ENCODE assay signal across 28 cellular contexts in the genomic region with DNA sequence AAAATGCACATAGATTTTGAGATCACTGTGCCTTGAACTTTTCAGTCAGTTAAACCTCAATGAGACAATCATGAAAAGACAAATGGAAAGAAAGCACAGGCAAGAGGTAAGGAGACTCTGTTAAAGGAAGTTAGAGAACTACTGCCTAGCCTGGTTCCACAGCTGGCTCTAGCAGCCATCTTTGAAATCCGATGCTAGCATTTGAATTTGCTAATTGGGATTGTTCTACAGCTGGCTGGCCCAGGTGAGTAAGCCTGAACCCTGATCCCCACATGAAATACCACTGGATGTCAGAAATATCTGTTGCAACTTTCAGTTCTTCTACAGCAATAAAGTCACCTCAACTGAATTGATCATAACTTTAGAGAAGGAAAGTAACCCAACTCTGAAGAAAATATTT.
DNase-seq lines count a peak whose midpoint lies in the region; ATAC-seq, FAIRE-seq and TF ChIP-seq lines count a peak whose summit lies in the region.
"Had no signal": no experiment of that assay in that cellular context is flagged by ENCODE, and none has a peak within 500 bp of the region (broad histone marks: within the 10 kb centered on the region; RNA-seq: fewer than 3 reads in every experiment).

No MANE protein-coding gene starts in this region.

- WGBS in HepG2 (ENCODE audit: low lambda C conversion rate) = 0% methylated on average over 1 of the region's 1 CpG
- 29% methylated on average over 1 of the region's 1 CpG for WGBS in right lobe of liver (ENCODE audit: insufficient coverage, low coverage, low lambda C conversion rate, missing lambda C conversion rate)
- WGBS in mesenchymal stem cell = 27% methylated on average over 1 of the region's 1 CpG

- H2AFZ ChIP-seq in HepG2 (ENCODE audit: low read length) = no peak overlapping the region
- no peak overlapping the region for H2AFZ ChIP-seq in mesenchymal stem cell (ENCODE audit: low read depth, low read length)

- H3K27ac ChIP-seq in HepG2 (ENCODE audit: extremely low read length, insufficient read depth, low read length) = no peak overlapping the region
- no peak overlapping the region for H3K27ac ChIP-seq in right lobe of liver
- no peak overlapping the region for H3K27ac ChIP-seq in mesenchymal stem cell (ENCODE audit: low read length, poor library complexity, severe bottlenecking)
- H3K27ac ChIP-seq: A549; BLaER1 treated with 17β-estradiol and CSF1 and Interleukin-3, amounts not matched to agents 10 nM and 100 nM; SK-N-MC had no signal

- no peak overlapping the region for H2BK120ac ChIP-seq in mesenchymal stem cell (ENCODE audit: low read depth, low read length)

- H3K18ac ChIP-seq in mesenchymal stem cell (ENCODE audit: low read depth in 1 of 2, low read length in 2 of 2) = no peak overlapping the region

- no peak overlapping the region for H2BK5ac ChIP-seq in mesenchymal stem cell (ENCODE audit: low read depth, low read length, poor library complexity, severe bottlenecking)

- H3K4ac ChIP-seq in mesenchymal stem cell (ENCODE audit: low read depth in 1 of 2, low read length in 2 of 2) = no peak overlapping the region

- no peak overlapping the region for H2AK5ac ChIP-seq in mesenchymal stem cell (ENCODE audit: low read length, severe bottlenecking)

- H3K4me1 ChIP-seq in HepG2 (ENCODE audit: insufficient read depth, low read length) (no peaks in the 10 kb centered on the region), right lobe of liver (peaks cover 0 to 4% (median 0%) of the 10 kb centered on the region in 4 donors), mesenchymal stem cell (ENCODE audit: control insufficient read depth, insufficient read depth, low read depth, low read length) (peaks cover 3% of the 10 kb centered on the region)
- H3K4me1 ChIP-seq: A549; BLaER1 treated with 17β-estradiol and CSF1 and Interleukin-3, amounts not matched to agents 10 nM and 100 nM had no signal

- 0 out of 3 replicates have a peak, but pooled peaks have one; percentile 28 for ATAC-seq in HepG2
- no peak for ATAC-seq in right lobe of liver
- 0 out of 2 replicates have a peak, but pooled peaks have one; percentile 24 for ATAC-seq in WTC11
- no peak for ATAC-seq in GM18873 (IDR thresholded peaks at IDR 0.05; ENCODE audit: low FRiP score, unreplicated experiment)
- ATAC-seq: A549, Panc1 had no signal

- no peak for TF ChIP-seq POLR2A in HepG2 (IDR thresholded peaks at IDR 0.05; ENCODE audit: insufficient read depth in 1 of 2, low read depth in 2 of 2, low read length in 2 of 2)
- no peak for TF ChIP-seq POLR2A in right lobe of liver (IDR thresholded peaks at IDR 0.05)

- in situ Hi-C loops in HepG2 (cut with HindIII; ENCODE audit: extremely low pct_ligation_motif_present, low pct_unique_long_range_greater_than_20kb) = no loop called here

- CTCF ChIA-PET in HepG2 (lab: Yijun Ruan, JAX; ENCODE audit: low intra/inter-chr PET ratio, low total read pairs) = no interaction called here
- CTCF ChIA-PET in WTC11 (lab: Charles Lee) = interaction anchor here (1.4 kb wide), 1 partner anchor 10 kb away, joined by 3 read pairs; no protein-coding TSS in a partner anchor

- no peak for TF ChIP-seq RAD21 in HepG2 (CRISPR knock-in tag; IDR thresholded peaks at IDR 0.05)

- no peaks in the 10 kb centered on the region for H3K36me3 ChIP-seq in HepG2 (replicated peaks in 1 of 2; ENCODE audit: control insufficient read depth in 1 of 2, insufficient read depth in 2 of 2, low read length in 2 of 2)
- H3K36me3 ChIP-seq in right lobe of liver = no peaks in the 10 kb centered on the region
- H3K36me3 ChIP-seq in mesenchymal stem cell (ENCODE audit: control insufficient read depth in 1 of 2, insufficient read depth in 2 of 2, low read depth in 1 of 2, low read length in 2 of 2) = no peaks in the 10 kb centered on the region
- H3K36me3 ChIP-seq: BLaER1 treated with 17β-estradiol and CSF1 and Interleukin-3, amounts not matched to agents 10 nM and 100 nM had no signal

- no peak overlapping the region for H3K14ac ChIP-seq in mesenchymal stem cell (ENCODE audit: low read length in 2 of 2)

- intact Hi-C loops in HepG2 (cut with micrococcal nuclease; ENCODE audit: unreplicated experiment) = no loop called here
- intact Hi-C loops in right lobe of liver (cut with DNase I) = no loop called here

- H3K4me3 ChIP-seq in HepG2 (replicated peaks in 1 of 3; ENCODE audit: insufficient read depth in 1 of 3, low read depth in 2 of 3, low read length in 3 of 3) = no peak overlapping the region
- no peak overlapping the region for H3K4me3 ChIP-seq in right lobe of liver
- no peak overlapping the region for H3K4me3 ChIP-seq in mesenchymal stem cell (ENCODE audit: insufficient read depth in 1 of 2, low read depth in 1 of 2, low read length in 2 of 2)
- H3K4me3 ChIP-seq: A549; BLaER1 treated with 17β-estradiol and CSF1 and Interleukin-3, amounts not matched to agents 10 nM and 100 nM; SK-N-MC had no signal

- POLR2A ChIA-PET in HepG2 (lab: Yijun Ruan, JAX) (no interaction called here), WTC11 (lab: Charles Lee) (no interaction called here)

- H3K4me1 Mint-ChIP-seq in WTC11 = peaks cover 46% of the 10 kb centered on the region

- no peak for FAIRE-seq in HepG2 (lab: Jason Lieb, UNC)
- FAIRE-seq: A549, GM12891, GM19239 had no signal

- TF ChIP-seq CTCF in HepG2 (CRISPR knock-in tag; IDR thresholded peaks at IDR 0.05) = no peak
- TF ChIP-seq CTCF in right lobe of liver (IDR thresholded peaks at IDR 0.05) = no peak
- no peak for TF ChIP-seq CTCF in WTC11 (IDR thresholded peaks at IDR 0.05)

- DNase-seq in HepG2 (ENCODE audit: low spot score) (no peak), right lobe of liver (no peak), NCI-H2171 (lab: John Stamatoyannopoulos, UW) (peak; percentile 6), WTC11 (ENCODE audit: low spot score) (no peak), mesenchymal stem cell (no peak)
- DNase-seq in stimulated activated naive CD4-positive, alpha-beta T cell treated with Interleukin-2 at 50 U/mL for 16 hours (lab: John Stamatoyannopoulos, UW) = no peak
- DNase-seq: AML-193; CD4-positive, alpha-beta T cell; DMS79; EL; GF-D8; H7; IMR-90; Karpas-422; NCI-H1092 treated with DMSO at 0.1 percent for 48 hours; NCI-H1436; NCI-H187; NCI-H2227 treated with DMSO at 0.1 percent for 48 hours; NCI-H526 treated with DMSO at 0.1 percent for 48 hours; SIG-M5; T-helper 2 cell had no signal

- no peak overlapping the region for H4K91ac ChIP-seq in mesenchymal stem cell (ENCODE audit: low read length)

- no peak overlapping the region for H3K9ac ChIP-seq in HepG2 (ENCODE audit: insufficient read depth, low read depth, low read length)
- no peak overlapping the region for H3K9ac ChIP-seq in mesenchymal stem cell (ENCODE audit: low read length)
- H3K9ac ChIP-seq: BLaER1 treated with 17β-estradiol and CSF1 and Interleukin-3, amounts not matched to agents 10 nM and 100 nM had no signal

- no peaks in the 10 kb centered on the region for H3K79me1 ChIP-seq in mesenchymal stem cell (replicated peaks; ENCODE audit: low read length, poor library complexity, severe bottlenecking)

- H3K9me3 Mint-ChIP-seq in WTC11 = peaks cover 38% of the 10 kb centered on the region
- H3K9me3 Mint-ChIP-seq: CD4-positive, alpha-beta T cell had no signal

- H2BK15ac ChIP-seq in mesenchymal stem cell (ENCODE audit: low read depth, poor library complexity, severe bottlenecking) = no peak overlapping the region

- H3K79me2 ChIP-seq in HepG2 (ENCODE audit: insufficient read depth, low read length) = no peaks in the 10 kb centered on the region

- no peak overlapping the region for H3K4me2 ChIP-seq in HepG2 (ENCODE audit: low read depth, low read length)
- H3K4me2 ChIP-seq in mesenchymal stem cell (ENCODE audit: low read length, poor library complexity, severe bottlenecking) = no peak overlapping the region
- H3K4me2 ChIP-seq: A549; BLaER1 treated with 17β-estradiol and CSF1 and Interleukin-3, amounts not matched to agents 10 nM and 100 nM had no signal

- no peaks in the 10 kb centered on the region for H3K9me3 ChIP-seq in HepG2 (ENCODE audit: low read length)
- no peaks in the 10 kb centered on the region for H3K9me3 ChIP-seq in right lobe of liver
- H3K9me3 ChIP-seq in mesenchymal stem cell (ENCODE audit: control insufficient read depth, low read length) = no peaks in the 10 kb centered on the region
- H3K9me3 ChIP-seq: A549; BLaER1 treated with 17β-estradiol and CSF1 and Interleukin-3, amounts not matched to agents 10 nM and 100 nM had no signal

- H3K27ac Mint-ChIP-seq in WTC11 = no peak overlapping the region; the same call in 1 of the 2 replicates
- H3K27ac Mint-ChIP-seq: CD4-positive, alpha-beta T cell had no signal

- no peak overlapping the region for H4K8ac ChIP-seq in mesenchymal stem cell (ENCODE audit: low read length)

- H4K20me1 ChIP-seq in HepG2 (ENCODE audit: insufficient read depth, low read length) = no peaks in the 10 kb centered on the region
- H4K20me1 ChIP-seq: BLaER1 treated with 17β-estradiol and CSF1 and Interleukin-3, amounts not matched to agents 10 nM and 100 nM had no signal

- no TSS peak for BruUV-seq in HepG2 (replicated peaks; lab: Mats Ljungman, UMichigan)

- H3K36me3 Mint-ChIP-seq in WTC11 = peaks cover 6% of the 10 kb centered on the region; the same call in 1 of the 2 replicates

- no peak overlapping the region for H3K4me3 Mint-ChIP-seq in WTC11
- H3K4me3 Mint-ChIP-seq: CD4-positive, alpha-beta T cell had no signal

- H2BK12ac ChIP-seq in mesenchymal stem cell (ENCODE audit: low read length in 2 of 2) = no peak overlapping the region

- H3K27me3 Mint-ChIP-seq in WTC11 (ENCODE audit: low read depth) = no peaks in the 10 kb centered on the region
- H3K27me3 Mint-ChIP-seq: CD4-positive, alpha-beta T cell had no signal

- no peak for TF ChIP-seq EP300 in HepG2 (IDR thresholded peaks at IDR 0.05; ENCODE audit: low read depth in 2 of 2, low read length in 2 of 2)
- TF ChIP-seq EP300 in HepG2 (CRISPR knock-in tag; IDR thresholded peaks at IDR 0.05; ENCODE audit: borderline replicate concordance) = no peak

- no peak overlapping the region for H3K23ac ChIP-seq in mesenchymal stem cell (ENCODE audit: low read length in 2 of 2)

- H3K27me3 ChIP-seq in HepG2 (ENCODE audit: control insufficient read depth in 1 of 2, insufficient read depth in 2 of 2, low read length in 2 of 2) = peaks cover 2 to 13% of the 10 kb centered on the region in 2 experiments; a peak in 2 of 5 replicates
- H3K27me3 ChIP-seq in right lobe of liver = no peaks in the 10 kb centered on the region
- no peaks in the 10 kb centered on the region for H3K27me3 ChIP-seq in mesenchymal stem cell (ENCODE audit: control insufficient read depth in 1 of 2, insufficient read depth in 1 of 2, low read length in 2 of 2)
- H3K27me3 ChIP-seq: BLaER1 treated with 17β-estradiol and CSF1 and Interleukin-3, amounts not matched to agents 10 nM and 100 nM had no signal

TF ChIP-seq in HepG2, 621 proteins besides CTCF, POLR2A, EP300 and RAD21 (continues in another document):
- TF ChIP-seq JARID2 (CRISPR knock-in tag; IDR thresholded peaks at IDR 0.05; ENCODE audit: insufficient replicate concordance) = no peak
- TF ChIP-seq ZNF720 (CRISPR knock-in tag; IDR thresholded peaks at IDR 0.05) = no peak
- TF ChIP-seq ZNF878 (CRISPR knock-in tag; IDR thresholded peaks at IDR 0.05) = no peak
- no peak for TF ChIP-seq ZNF768 (CRISPR knock-in tag; IDR thresholded peaks at IDR 0.05)

TF ChIP-seq in WTC11, 78 proteins besides CTCF, POLR2A, EP300 and RAD21:
- TF ChIP-seq ZNF671 (CRISPR knock-in tag; IDR thresholded peaks at IDR 0.05) (no peak), ZNF263 (CRISPR knock-in tag; IDR thresholded peaks at IDR 0.05; ENCODE audit: low read depth) (no peak), ZNF423 (CRISPR knock-in tag; IDR thresholded peaks at IDR 0.05) (no peak)
TF ChIP-seq in WTC11: peak in this region for 0.

Comparison
In these comparisons a context has a peak if more than half of its experiments do, and no peak if none do; other contexts are left out.
1. ATAC-seq: peak in HepG2 (single experiment) and WTC11 (single experiment); none in right lobe of liver (0 of 4) and GM18873 (single experiment).